ENCODE assay signal across 29 cellular contexts in genomic region chr2:237228226-237228625, GRCh38.
A peak's percentile ranks its signal among the peaks of the same experiment; 100 is the strongest.
DNase-seq lines count a peak whose midpoint lies in the region; ATAC-seq and TF ChIP-seq lines count a peak whose summit lies in the region.
"Had no signal": no experiment of that assay in that cellular context is flagged by ENCODE, and none has a peak within 500 bp of the region (broad histone marks: within the 10 kb centered on the region; RNA-seq: fewer than 3 reads in every experiment).

No MANE protein-coding gene starts in this region.

- 61 to 66% methylated on average over 4 of the region's 4 CpGs for WGBS in GM23248 (ENCODE audit: low coverage in 1 of 2, low lambda C conversion rate in 2 of 2, missing lambda C conversion rate in 2 of 2), 2 experiments
- WGBS in hepatocyte (ENCODE audit: low lambda C conversion rate, missing lambda C conversion rate), result 96% methylated on average over 4 of the region's 4 CpGs

- no peak overlapping the region for H2AFZ ChIP-seq in GM23248
- no peak overlapping the region for H2AFZ ChIP-seq in hepatocyte

- H3K36me3 ChIP-seq in GM23248 (ENCODE audit: low read depth) (no peaks in the 10 kb centered on the region), SJSA1 (no peaks in the 10 kb centered on the region), hepatocyte (replicated peaks; ENCODE audit: insufficient read depth, low read depth) (no peaks in the 10 kb centered on the region), skeletal muscle tissue (ENCODE audit: control insufficient read depth in 3 of 3, insufficient read depth in 3 of 3, low read length in 3 of 3) (no peaks in the 10 kb centered on the region)
- H3K36me3 ChIP-seq: Peyer's patch, upper lobe of left lung had no signal

- H3K4me2 ChIP-seq in GM23248 (ENCODE audit: unreplicated experiment) (peak overlapping the region; percentile 65), hepatocyte (no peak overlapping the region)
- H3K4me2 ChIP-seq: KMS-11 had no signal

- H3F3A ChIP-seq in GM23248 (ENCODE audit: insufficient read depth), result peaks cover 30% of the 10 kb centered on the region

- H3K9ac ChIP-seq in GM23248 (peak overlapping the region; percentile 49), skeletal muscle tissue (ENCODE audit: low read depth in 1 of 3, low read length in 3 of 3) (no peak overlapping the region)
- H3K9ac ChIP-seq: KMS-11 had no signal

- H3K9me2 ChIP-seq in GM23248 (ENCODE audit: insufficient read depth) (no peaks in the 10 kb centered on the region), hepatocyte (replicated peaks; ENCODE audit: insufficient read depth) (no peaks in the 10 kb centered on the region)

- ATAC-seq in GM19452 (IDR thresholded peaks at IDR 0.05; ENCODE audit: unreplicated experiment), result no peak
- ATAC-seq: activated CD8-positive, alpha-beta T cell treated with anti-CD3 and anti-CD28 coated beads, Interleukin-2, amount 10 ng/mL, durations not matched to agents 7 days and 5 days; naive thymus-derived CD8-positive, alpha-beta T cell; psoas muscle; sciatic nerve; stimulated activated naive B cell treated with anti-CD40 and anti-IgM and Interleukin-4, amounts not matched to agents 10 μg/mL and 1 μg/mL and 100 μg/mL, for 72 hours had no signal

- no peaks in the 10 kb centered on the region for H4K20me1 ChIP-seq in GM23248 (ENCODE audit: insufficient read depth)
- no peaks in the 10 kb centered on the region for H4K20me1 ChIP-seq in hepatocyte (ENCODE audit: insufficient read depth, poor library complexity, severe bottlenecking)

- DNase-seq in GM23248, result no peak
- DNase-seq in SJSA1 (ENCODE audit: low read depth in 1 of 2, low spot score in 2 of 2), result no peak
- no peak for DNase-seq in hepatocyte (ENCODE audit: low spot score)
- no peak for DNase-seq in NCI-H1105 (lab: John Stamatoyannopoulos, UW)
- DNase-seq in activated naive CD4-positive, alpha-beta T cell (lab: John Stamatoyannopoulos, UW), result no peak
- no peak for DNase-seq in NCI-H2081 treated with DMSO at 0.1 percent for 48 hours (lab: John Stamatoyannopoulos, UW)
- DNase-seq: aorta; effector CD8-positive, alpha-beta T cell; glutamatergic neuron; midbrain; MM.1S; naive thymus-derived CD8-positive, alpha-beta T cell; NCI-H2081; NCI-H526 treated with DMSO at 0.1 percent for 48 hours; Peyer's patch; psoas muscle; SHP77 treated with DMSO at 0.1 percent for 48 hours; stimulated activated naive B cell treated with anti-CD40 and anti-IgM and Interleukin-4, amounts not matched to agents 10 μg/mL and 1 μg/mL and 100 μg/mL, for 72 hours; substantia nigra; SW 1271; upper lobe of left lung had no signal

- H3K9me3 ChIP-seq in GM23248 (ENCODE audit: low read depth) (no peaks in the 10 kb centered on the region), SJSA1 (replicated peaks) (no peaks in the 10 kb centered on the region), hepatocyte (ENCODE audit: low read depth) (no peaks in the 10 kb centered on the region), skeletal muscle tissue (ENCODE audit: control insufficient read depth in 3 of 3, low read length in 3 of 3) (no peaks in the 10 kb centered on the region)
- H3K9me3 ChIP-seq: Peyer's patch, psoas muscle, upper lobe of left lung had no signal

- in situ Hi-C loops in GM23248 (cut with MboI), result no loop called here

- H3K79me2 ChIP-seq in GM23248 (ENCODE audit: insufficient read depth) (no peaks in the 10 kb centered on the region), hepatocyte (no peaks in the 10 kb centered on the region)

- peak overlapping the region; percentile 82 for H3K27ac ChIP-seq in GM23248
- peak overlapping the region; percentile 45 for H3K27ac ChIP-seq in SJSA1
- H3K27ac ChIP-seq in hepatocyte, result peak overlapping the region; percentile 43
- H3K27ac ChIP-seq in skeletal muscle tissue (ENCODE audit: low read depth, low read length), result peak overlapping the region; percentile 42
- H3K27ac ChIP-seq: coronary artery, HL-60, KMS-11, psoas muscle, upper lobe of left lung, VCaP had no signal

- no peak for TF ChIP-seq CTCF in hepatocyte (IDR thresholded peaks at IDR 0.05; ENCODE audit: poor library complexity)

- peaks cover 55% of the 10 kb centered on the region for H3K4me1 ChIP-seq in GM23248 (ENCODE audit: insufficient read depth)
- H3K4me1 ChIP-seq in SJSA1 (replicated peaks), result peaks cover 36% of the 10 kb centered on the region
- H3K4me1 ChIP-seq in hepatocyte (ENCODE audit: insufficient read depth), result no peaks in the 10 kb centered on the region
- peaks cover 8 to 11% (median 9%) of the 10 kb centered on the region in 3 donors for H3K4me1 ChIP-seq in skeletal muscle tissue (ENCODE audit: control insufficient read depth in 3 of 3, insufficient read depth in 3 of 3, low read length in 3 of 3)
- H3K4me1 ChIP-seq: Peyer's patch, upper lobe of left lung had no signal

- H3K27me3 ChIP-seq in GM23248 (replicated peaks; ENCODE audit: insufficient read depth) (no peaks in the 10 kb centered on the region), SJSA1 (replicated peaks) (no peaks in the 10 kb centered on the region), hepatocyte (no peaks in the 10 kb centered on the region), skeletal muscle tissue (ENCODE audit: control insufficient read depth in 3 of 3, insufficient read depth in 3 of 3, low read length in 3 of 3) (no peaks in the 10 kb centered on the region)
- H3K27me3 ChIP-seq: Peyer's patch, upper lobe of left lung had no signal

- H3K4me3 ChIP-seq in GM23248, result 0 out of 2 replicates have a peak overlapping the region, but pooled peaks have one; percentile 6
- no peak overlapping the region for H3K4me3 ChIP-seq in SJSA1
- no peak overlapping the region for H3K4me3 ChIP-seq in hepatocyte
- H3K4me3 ChIP-seq in skeletal muscle tissue (ENCODE audit: low read length in 3 of 3), result no peak overlapping the region
- H3K4me3 ChIP-seq: coronary artery, Peyer's patch, psoas muscle, upper lobe of left lung had no signal
